ENCODE assay signal across 10 cellular contexts in the genomic region with DNA sequence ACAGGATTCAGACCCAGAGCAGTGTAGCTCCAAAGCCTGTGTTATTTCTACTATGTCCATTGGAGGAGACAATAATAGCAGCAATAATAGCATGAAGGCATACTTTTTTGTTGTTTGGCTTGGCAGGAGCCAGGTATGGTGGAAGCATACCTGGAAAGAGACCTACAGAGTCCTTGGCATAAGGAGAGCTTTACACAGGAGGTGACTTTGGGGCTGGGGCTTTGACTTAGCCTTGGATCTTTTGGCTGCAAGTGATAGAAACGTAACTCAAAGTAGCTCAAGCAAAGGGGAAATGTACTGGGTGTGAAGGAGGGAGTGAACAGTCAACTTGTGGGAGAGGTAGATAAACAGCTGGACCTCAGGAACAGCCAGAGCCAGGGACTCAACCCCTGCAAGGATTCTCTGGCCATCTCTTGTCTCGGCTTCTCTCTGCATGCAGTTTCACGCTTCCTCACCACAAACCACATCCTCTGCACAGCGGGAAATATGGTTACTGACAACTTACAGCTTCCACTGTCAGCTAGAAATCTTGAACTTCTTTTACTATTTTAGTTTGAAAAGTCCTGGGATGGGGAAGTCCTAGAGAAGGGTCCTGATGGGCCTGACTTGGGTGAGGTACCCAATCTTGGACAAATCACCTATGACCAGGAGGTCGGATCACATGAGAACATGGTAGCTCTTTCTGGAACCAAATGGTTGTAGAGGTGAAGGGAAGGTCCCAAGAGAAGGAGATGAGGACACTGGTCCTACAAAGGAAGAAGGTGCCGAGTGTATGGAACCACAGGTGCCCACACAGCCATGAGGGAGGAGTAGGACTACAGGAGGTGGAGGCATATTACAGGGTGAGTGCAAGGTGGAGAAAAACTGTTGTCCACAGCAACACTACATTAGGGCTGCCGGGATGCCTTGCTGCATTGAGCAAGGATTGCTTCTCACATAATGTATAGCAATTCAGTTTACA. TPM values are rescaled to one million over a fixed set of nuclear protein-coding genes. Genes with fewer than 3 reads are reported as not detected.
A peak's percentile ranks its signal among the peaks of the same experiment; 100 is the strongest.
DNase-seq lines count a peak whose midpoint lies in the region; ATAC-seq and TF ChIP-seq lines count a peak whose summit lies in the region.
"Had no signal": no experiment of that assay in that cellular context is flagged by ENCODE, and none has a peak within 500 bp of the region (broad histone marks: within the 10 kb centered on the region; RNA-seq: fewer than 3 reads in every experiment).

No MANE protein-coding gene starts in this region.

- intact Hi-C loops in heart right ventricle (cut with DNase I) = no loop called here

- H3K4me3 ChIP-seq in GM12865 (ENCODE audit: low read depth, low read length) = 0 out of 2 replicates have a peak overlapping the region, but pooled peaks have one; percentile 2
- peak overlapping the region in 1 of 10 donors; percentile 8 for H3K4me3 ChIP-seq in heart right ventricle
- H3K4me3 ChIP-seq: tibial artery had no signal

- WGBS in heart right ventricle, 2 donors = 84 to 90% methylated on average over 7 of the region's 7 CpGs

- H3K36me3 ChIP-seq in heart right ventricle = peaks cover 0 to 98% (median 35%) of the 10 kb centered on the region in 9 donors

- H3K27me3 ChIP-seq in heart right ventricle = peaks cover 0 to 17% (median 0%) of the 10 kb centered on the region in 7 donors
- H3K27me3 ChIP-seq: tibial artery had no signal

- peak; percentile 81 for DNase-seq in GM12865 (ENCODE audit: low read depth)
- peak; percentile 84 for DNase-seq in NOMO-1 treated with DMSO at 0.1 percent for 48 hours (lab: John Stamatoyannopoulos, UW; ENCODE audit: unreplicated experiment)
- peak; percentile 68 for DNase-seq in activated T-cell treated with anti-CD3 and anti-CD28 coated beads, Interleukin-2, amount 50 U/mL, for 24 hours
- no peak for DNase-seq in heart right ventricle
- peak; percentile 30 to 52 for DNase-seq in stimulated activated CD4-positive, alpha-beta T cell treated with anti-CD3 and anti-CD28 coated beads, Interleukin-4, amount 100 ng/mL, for 48 hours (ENCODE audit: low read depth in 2 of 2)
- DNase-seq in HuH-7 (ENCODE audit: low spot score) = no peak
- no peak for DNase-seq in NCI-H2081 treated with DMSO at 0.1 percent for 48 hours (lab: John Stamatoyannopoulos, UW)

- H3K4me1 ChIP-seq in heart right ventricle = peaks cover 0 to 61% (median 17%) of the 10 kb centered on the region in 9 donors

- H3K4me3 Mint-ChIP-seq in activated T-cell treated with anti-CD3 and anti-CD28 coated beads, Interleukin-2, amount 50 U/mL, for 24 hours = peak overlapping the region; percentile 60

- H3K27ac Mint-ChIP-seq in activated T-cell treated with anti-CD3 and anti-CD28 coated beads, Interleukin-2, amount 50 U/mL, for 24 hours = peak overlapping the region; percentile 54

- peak overlapping the region in 8 of 10 donors; percentile 24 to 80 (median 70) for H3K27ac ChIP-seq in heart right ventricle

- no peak for TF ChIP-seq CTCF in GM12865 (IDR thresholded peaks at IDR 0.05; ENCODE audit: insufficient read depth, low read depth, low read length, missing control alignments)
- TF ChIP-seq CTCF in heart right ventricle (IDR thresholded peaks at IDR 0.05) = no peak

- H3K9me3 ChIP-seq in heart right ventricle = no peaks in the 10 kb centered on the region
- H3K9me3 ChIP-seq: tibial artery had no signal

- ATAC-seq in HG02588 (IDR thresholded peaks at IDR 0.05; ENCODE audit: unreplicated experiment) (peak; percentile 79), heart right ventricle (peak in 7 of 8 donors; percentile 20 to 72 (median 47))
- ATAC-seq: Panc1 had no signal

- no peaks in the 10 kb centered on the region for H3K27me3 Mint-ChIP-seq in activated T-cell treated with anti-CD3 and anti-CD28 coated beads, Interleukin-2, amount 50 U/mL, for 24 hours

- no peaks in the 10 kb centered on the region for H3K9me3 Mint-ChIP-seq in activated T-cell treated with anti-CD3 and anti-CD28 coated beads, Interleukin-2, amount 50 U/mL, for 24 hours

- peaks cover 78% of the 10 kb centered on the region for H3K4me1 Mint-ChIP-seq in activated T-cell treated with anti-CD3 and anti-CD28 coated beads, Interleukin-2, amount 50 U/mL, for 24 hours (ENCODE audit: low read depth)

- H3K36me3 Mint-ChIP-seq in activated T-cell treated with anti-CD3 and anti-CD28 coated beads, Interleukin-2, amount 50 U/mL, for 24 hours (ENCODE audit: low read depth) = no peaks in the 10 kb centered on the region

RNA-seq across cellular contexts. Expression of a gene that starts 47.0 kb away (rescaled TPM):
- total RNA-seq in heart right ventricle = 10 to 100 TPM; 10.7 to 25.4 (median 15.0) TPM
- polyA plus RNA-seq in heart right ventricle = 1 to 10 TPM; 4.9 to 5.9 TPM

Comparison
In these comparisons a context has a peak if more than half of its experiments do, and no peak if none do; other contexts are left out.
1. DNase-seq: peak in GM12865 (single experiment), NOMO-1 treated with DMSO at 0.1 percent for 48 hours (single experiment), activated T-cell treated with anti-CD3 and anti-CD28 coated beads, Interleukin-2, amount 50 U/mL, for 24 hours (single experiment) and stimulated activated CD4-positive, alpha-beta T cell treated with anti-CD3 and anti-CD28 coated beads, Interleukin-4, amount 100 ng/mL, for 48 hours (2 of 2); none in heart right ventricle (0 of 2), HuH-7 (single experiment) and NCI-H2081 treated with DMSO at 0.1 percent for 48 hours (single experiment).